1 cellular context compared by ENCODE assay signal in genomic region chr19:2328401-2329161, GRCh38.
A peak's percentile ranks its signal among the peaks of the same experiment; 100 is the strongest.
TF ChIP-seq lines count a peak whose summit lies in the region.

TSS of gene LSM7 (minus strand) at chr19:2328586. CDS start at chr19:2328566, 20 bp downstream.
TSS of gene SPPL2B (plus strand) at chr19:2328684. CDS start at chr19:2328710, 26 bp downstream.

TF ChIP-seq in HepG2, 621 proteins besides CTCF, POLR2A, EP300 and RAD21 (continued from another document and continues in another):
- TF ChIP-seq PRDM15 (CRISPR knock-in tag; IDR thresholded peaks at IDR 0.05): no peak
- peak; percentile 59; the same call in 1 of the 2 replicates for TF ChIP-seq ZNF724P (CRISPR knock-in tag; IDR thresholded peaks at IDR 0.05; ENCODE audit: borderline replicate concordance)
- TF ChIP-seq ATF2 (CRISPR knock-in tag; IDR thresholded peaks at IDR 0.05): no peak
- no peak for TF ChIP-seq ZNF136 (CRISPR knock-in tag; IDR thresholded peaks at IDR 0.05; ENCODE audit: low read depth)
- TF ChIP-seq ZNF549 (CRISPR knock-in tag; IDR thresholded peaks at IDR 0.05): no peak
- TF ChIP-seq KAT7 (CRISPR knock-in tag; IDR thresholded peaks at IDR 0.05; ENCODE audit: borderline replicate concordance): peak; percentile 70; the same call in 1 of the 2 replicates
- TF ChIP-seq HMG20A (CRISPR knock-in tag; IDR thresholded peaks at IDR 0.05; ENCODE audit: borderline replicate concordance): no peak
- TF ChIP-seq FUBP1 (CRISPR knock-in tag; IDR thresholded peaks at IDR 0.05; ENCODE audit: borderline replicate concordance): no peak
- TF ChIP-seq NR2F1 (CRISPR knock-in tag; IDR thresholded peaks at IDR 0.05): peak; percentile 39 to 61; a peak in 2 of 4 replicates
- TF ChIP-seq ZNF83 (CRISPR knock-in tag; IDR thresholded peaks at IDR 0.05; ENCODE audit: borderline replicate concordance): no peak
- no peak for TF ChIP-seq ELF4 (CRISPR knock-in tag; IDR thresholded peaks at IDR 0.05; ENCODE audit: borderline replicate concordance)
- TF ChIP-seq DNMT1 (CRISPR knock-in tag; IDR thresholded peaks at IDR 0.05): 0 out of 2 replicates have a peak, but pooled peaks have one; percentile 43
- TF ChIP-seq MED1 (CRISPR knock-in tag; IDR thresholded peaks at IDR 0.05): peak; percentile 63
- TF ChIP-seq ZNF7 (CRISPR knock-in tag; IDR thresholded peaks at IDR 0.05): no peak
- no peak for TF ChIP-seq JARID2 (CRISPR knock-in tag; IDR thresholded peaks at IDR 0.05; ENCODE audit: insufficient replicate concordance)
- TF ChIP-seq ZNF318 (CRISPR knock-in tag; IDR thresholded peaks at IDR 0.05): no peak
- TF ChIP-seq ZNF607 (CRISPR knock-in tag; IDR thresholded peaks at IDR 0.05; ENCODE audit: borderline replicate concordance): 0 out of 2 replicates have a peak, but pooled peaks have one; percentile 27
- TF ChIP-seq MTF1 (CRISPR knock-in tag; IDR thresholded peaks at IDR 0.05): no peak
- TF ChIP-seq AFF4 (CRISPR knock-in tag; IDR thresholded peaks at IDR 0.05): no peak
- TF ChIP-seq ZBTB38 (CRISPR knock-in tag; IDR thresholded peaks at IDR 0.05): peak; percentile 21; the same call in 1 of the 2 replicates
- TF ChIP-seq DRAP1 (CRISPR knock-in tag; IDR thresholded peaks at IDR 0.05): peak; percentile 93
- no peak for TF ChIP-seq FOSL1 (CRISPR knock-in tag; IDR thresholded peaks at IDR 0.05; ENCODE audit: borderline replicate concordance)
- TF ChIP-seq ZFP62 (CRISPR knock-in tag; IDR thresholded peaks at IDR 0.05): no peak
- TF ChIP-seq CSRNP1 (CRISPR knock-in tag; IDR thresholded peaks at IDR 0.05): peak; percentile 67; the same call in 1 of the 2 replicates
- TF ChIP-seq ZSCAN30 (CRISPR knock-in tag; IDR thresholded peaks at IDR 0.05): no peak
- 0 out of 2 replicates have a peak, but pooled peaks have one; percentile 28 for TF ChIP-seq REPIN1 (CRISPR knock-in tag; IDR thresholded peaks at IDR 0.05; ENCODE audit: borderline replicate concordance, low read depth)
- 0 out of 2 replicates have a peak, but pooled peaks have one; percentile 30 for TF ChIP-seq SALL2 (CRISPR knock-in tag; IDR thresholded peaks at IDR 0.05)
- TF ChIP-seq CENPT (CRISPR knock-in tag; IDR thresholded peaks at IDR 0.05; ENCODE audit: low read depth): 0 out of 2 replicates have a peak, but pooled peaks have one; percentile 71
- no peak for TF ChIP-seq ZNF512 (CRISPR knock-in tag; IDR thresholded peaks at IDR 0.05)
